8 cellular contexts compared by ENCODE assay signal in genomic region chr11:7019500-7020182, GRCh38. TPM values are rescaled to one million over a fixed set of nuclear protein-coding genes. Genes with fewer than 3 reads are reported as not detected.
A peak's percentile ranks its signal among the peaks of the same experiment; 100 is the strongest.
DNase-seq lines count a peak whose midpoint lies in the region; ATAC-seq lines count a peak whose summit lies in the region.

No MANE protein-coding gene starts in this region.

- peak overlapping the region; percentile 58 for H3K9ac ChIP-seq in muscle layer of colon (ENCODE audit: low read length)

- H3K9me3 ChIP-seq in esophagus (ENCODE audit: control insufficient read depth in 2 of 2, insufficient read depth in 1 of 2, low read depth in 1 of 2, low read length in 1 of 2) = no peaks in the 10 kb centered on the region
- H3K9me3 ChIP-seq in muscle layer of colon (ENCODE audit: low read length) = no peaks in the 10 kb centered on the region

- H3K36me3 ChIP-seq in esophagus (ENCODE audit: control insufficient read depth in 2 of 2, insufficient read depth in 2 of 2, low read length in 1 of 2) (no peaks in the 10 kb centered on the region), muscle layer of colon (ENCODE audit: insufficient read depth, low read length) (no peaks in the 10 kb centered on the region)

- 6% methylated on average over 26 of the region's 26 CpGs for WGBS in esophagus, 2 donors

- DNase-seq in NCI-H345 (lab: John Stamatoyannopoulos, UW) (peak; percentile 43), NCI-H345 treated with DMSO at 0.1 percent for 48 hours (lab: John Stamatoyannopoulos, UW; ENCODE audit: unreplicated experiment) (no peak), NCI-H748 treated with DMSO at 0.1 percent for 48 hours (lab: John Stamatoyannopoulos, UW) (peak; percentile 58), NCI-H1694 treated with DMSO at 0.1 percent for 48 hours (lab: John Stamatoyannopoulos, UW) (no peak), NCI-H2171 (lab: John Stamatoyannopoulos, UW) (no peak)

- H3K4me3 ChIP-seq in esophagus (ENCODE audit: low read depth in 1 of 2, low read length in 2 of 2) (peak overlapping the region; percentile 67 to 69), muscle layer of colon (ENCODE audit: low read depth in 1 of 2, low read length in 2 of 2) (peak overlapping the region; percentile 43 to 94)

- no peak for ATAC-seq in HG02938 (IDR thresholded peaks at IDR 0.05; ENCODE audit: unreplicated experiment)

- H3K4me1 ChIP-seq in esophagus (ENCODE audit: control insufficient read depth in 2 of 2, insufficient read depth in 2 of 2, low read length in 1 of 2) = peaks cover 4 to 7% of the 10 kb centered on the region in 2 donors
- H3K4me1 ChIP-seq in muscle layer of colon (ENCODE audit: insufficient read depth, low read length) = peaks cover 6% of the 10 kb centered on the region

- H3K27ac ChIP-seq in esophagus (ENCODE audit: low read depth in 2 of 2, low read length in 1 of 2) (peak overlapping the region; percentile 28 to 62), muscle layer of colon (ENCODE audit: low read depth, low read length) (peak overlapping the region; percentile 54)

- H3K27me3 ChIP-seq in esophagus (ENCODE audit: control insufficient read depth in 1 of 2, insufficient read depth in 2 of 2, low read length in 2 of 2) = no peaks in the 10 kb centered on the region
- H3K27me3 ChIP-seq in muscle layer of colon (ENCODE audit: control insufficient read depth in 1 of 2, insufficient read depth in 2 of 2, low read length in 2 of 2) = no peaks in the 10 kb centered on the region

RNA-seq across cellular contexts. Expression of gene ZNF214, which starts 0.5 kb away (rescaled TPM):
- under 1 TPM; 0.45 to 0.46 TPM for polyA plus RNA-seq in esophagus

RNA-seq across cellular contexts. Expression of gene NLRP14, which starts 0.6 kb away (rescaled TPM):
- under 1 TPM in 1 of 2 donors, not detected in 1; 0.01 TPM for polyA plus RNA-seq in esophagus

Comparison
In these comparisons a context has a peak if more than half of its experiments do, and no peak if none do; other contexts are left out.
1. DNase-seq: peak in NCI-H345 (single experiment) and NCI-H748 treated with DMSO at 0.1 percent for 48 hours (single experiment); none in NCI-H345 treated with DMSO at 0.1 percent for 48 hours (single experiment), NCI-H1694 treated with DMSO at 0.1 percent for 48 hours (single experiment) and NCI-H2171 (single experiment).